ENCODE assay signal across 10 cellular contexts in the genomic region with DNA sequence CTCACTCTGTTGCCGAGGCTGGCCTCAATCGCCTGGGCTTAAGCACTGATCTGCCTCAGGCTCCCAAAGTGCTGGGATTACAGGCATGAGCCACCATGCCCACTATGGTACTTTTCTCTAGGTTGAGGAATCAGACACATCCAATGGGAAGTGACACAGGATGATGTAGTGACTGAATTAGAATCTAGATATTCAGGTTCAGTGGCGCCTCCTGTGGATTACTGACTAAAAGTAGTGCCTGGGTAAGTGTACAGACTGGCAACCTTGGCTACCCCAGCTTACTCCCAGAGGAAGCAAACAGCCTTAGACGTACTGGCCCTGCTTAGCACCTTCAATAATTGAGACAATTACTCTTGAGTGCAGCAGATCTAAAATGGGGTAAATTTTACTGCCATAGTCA.
"Had no signal": no experiment of that assay in that cellular context is flagged by ENCODE, and none has a peak within 500 bp of the region (broad histone marks: within the 10 kb centered on the region; RNA-seq: fewer than 3 reads in every experiment).

No MANE protein-coding gene starts in this region.

- H3K36me3 ChIP-seq: lower lobe of right lung, right atrium auricular region had no signal

- H3K4me1 Mint-ChIP-seq: naive thymus-derived CD8-positive, alpha-beta T cell had no signal

- FAIRE-seq: colon had no signal

- DNase-seq: activated CD4-positive, alpha-beta T cell treated with anti-CD3 and anti-CD28 coated beads for 48 hours; activated naive CD4-positive, alpha-beta T cell treated with anti-CD3 and anti-CD28 coated beads for 36 hours; effector CD4-positive, alpha-beta T cell; lower lobe of right lung; naive thymus-derived CD8-positive, alpha-beta T cell; posterior cingulate gyrus had no signal

- H3K27ac Mint-ChIP-seq: activated naive CD4-positive, alpha-beta T cell treated with anti-CD3 and anti-CD28 coated beads for 36 hours; naive thymus-derived CD8-positive, alpha-beta T cell had no signal

- ATAC-seq: lower lobe of right lung; naive thymus-derived CD8-positive, alpha-beta T cell had no signal

- H3K4me1 ChIP-seq: lower lobe of right lung, right atrium auricular region had no signal

- H3K9me3 Mint-ChIP-seq: activated naive CD4-positive, alpha-beta T cell treated with anti-CD3 and anti-CD28 coated beads for 36 hours had no signal

- H3K27ac ChIP-seq: lower lobe of right lung, right atrium auricular region, skin epidermis, VCaP had no signal

- H3K4me3 ChIP-seq: lower lobe of right lung, right atrium auricular region, skin epidermis had no signal

- H3K9me3 ChIP-seq: lower lobe of right lung, right atrium auricular region had no signal

- H3K4me3 Mint-ChIP-seq: activated naive CD4-positive, alpha-beta T cell treated with anti-CD3 and anti-CD28 coated beads for 36 hours; naive thymus-derived CD8-positive, alpha-beta T cell had no signal

- H3K36me3 Mint-ChIP-seq: naive thymus-derived CD8-positive, alpha-beta T cell had no signal

- H3K27me3 ChIP-seq: right atrium auricular region had no signal
